23 cellular contexts compared by ENCODE assay signal in the genomic region with DNA sequence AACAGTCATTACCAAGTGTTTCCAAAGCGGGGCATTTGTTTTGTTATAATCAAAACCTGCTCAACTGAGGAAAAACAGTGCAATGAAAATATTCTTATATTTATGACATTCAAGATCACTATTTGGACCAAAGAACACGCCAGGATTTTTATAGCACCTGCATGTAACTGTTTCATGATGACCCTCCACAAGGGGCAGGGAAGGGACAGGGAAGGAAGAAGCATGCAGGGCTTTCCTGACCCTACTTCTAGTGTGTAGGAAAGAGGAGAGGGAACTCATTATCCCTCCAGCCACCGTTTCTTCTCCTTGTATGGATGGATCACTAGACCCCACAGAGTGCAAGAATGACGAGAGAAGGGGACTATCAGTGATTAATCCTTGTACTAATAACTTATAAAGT. TPM values are rescaled to one million over a fixed set of nuclear protein-coding genes. Genes with fewer than 3 reads are reported as not detected.
DNase-seq lines count a peak whose midpoint lies in the region; ATAC-seq, FAIRE-seq and TF ChIP-seq lines count a peak whose summit lies in the region.
"Had no signal": no experiment of that assay in that cellular context is flagged by ENCODE, and none has a peak within 500 bp of the region (broad histone marks: within the 10 kb centered on the region; RNA-seq: fewer than 3 reads in every experiment).

No MANE protein-coding gene starts in this region.

- H2BK20ac ChIP-seq in H1 (ENCODE audit: low read length): no peak overlapping the region

- peaks cover 45% of the 10 kb centered on the region for H3K4me1 Mint-ChIP-seq in activated CD4-positive, alpha-beta T cell treated with anti-CD3 and anti-CD28 coated beads, Interleukin-2, amount 10 ng/mL, durations not matched to agents 24 days and 14 days

- H3K18ac ChIP-seq in H1 (ENCODE audit: extremely low read depth, low read length): no peak overlapping the region

- H4K91ac ChIP-seq in H1 (replicated peaks; ENCODE audit: insufficient read length, low read length): no peak overlapping the region

- TF ChIP-seq POLR2A in A549 (IDR thresholded peaks at IDR 0.05; ENCODE audit: low read length) (no peak), H1 (IDR thresholded peaks at IDR 0.05; ENCODE audit: control extremely low read depth in 1 of 2, low read depth in 2 of 2, low read length in 2 of 2) (no peak)

- no peak overlapping the region for H3K9ac ChIP-seq in Karpas-422 (ENCODE audit: low read length)
- no peak overlapping the region for H3K9ac ChIP-seq in H1 (replicated peaks in 1 of 4; ENCODE audit: extremely low read depth in 1 of 4, low read depth in 3 of 4, low read length in 3 of 4)
- H3K9ac ChIP-seq: BLaER1 had no signal

- TF ChIP-seq RAD21 in A549 (conservative IDR thresholded peaks at IDR 0.05 in 1 of 2, IDR thresholded peaks at IDR 0.05 in 1 of 2) (no peak), H1 (IDR thresholded peaks at IDR 0.05 in 1 of 2, conservative IDR thresholded peaks at IDR 0.05 in 1 of 2; ENCODE audit: low read depth in 2 of 2, low read length in 2 of 2) (peak in 1 of 2 experiments; percentile 29; a peak in 2 of 4 replicates)

- no peaks in the 10 kb centered on the region for H3K27me3 ChIP-seq in Karpas-422 (ENCODE audit: low read length)
- H3K27me3 ChIP-seq in H1 (replicated peaks in 1 of 4; ENCODE audit: control insufficient read depth in 3 of 4, extremely low read depth in 1 of 4, insufficient read depth in 3 of 4, low read length in 3 of 4): no peaks in the 10 kb centered on the region
- no peaks in the 10 kb centered on the region for H3K27me3 ChIP-seq in neutrophil
- H3K27me3 ChIP-seq in left lung: no peaks in the 10 kb centered on the region
- no peaks in the 10 kb centered on the region for H3K27me3 ChIP-seq in ascending aorta
- H3K27me3 ChIP-seq: BLaER1 had no signal

- H3K4me3 ChIP-seq in A549 (no peak overlapping the region), Karpas-422 (ENCODE audit: low read length) (no peak overlapping the region), H1 (ENCODE audit: extremely low read depth in 1 of 4, insufficient read depth in 2 of 4, low read depth in 3 of 4, low read length in 4 of 4) (no peak overlapping the region), neutrophil (ENCODE audit: low read depth in 1 of 2, low read length in 1 of 2) (no peak overlapping the region), left lung (no peak overlapping the region), ascending aorta (no peak overlapping the region)
- H3K4me3 ChIP-seq: BLaER1, GM12878 had no signal

- H2BK12ac ChIP-seq in H1 (ENCODE audit: low read depth, low read length): no peak overlapping the region

- H3K4me1 ChIP-seq in A549 (peaks cover 11% of the 10 kb centered on the region), Karpas-422 (ENCODE audit: low read length) (peaks cover 82% of the 10 kb centered on the region), H1 (replicated peaks in 1 of 4; ENCODE audit: control insufficient read depth in 3 of 4, insufficient read depth in 4 of 4, low read length in 3 of 4) (no peaks in the 10 kb centered on the region), neutrophil (ENCODE audit: control insufficient read depth in 1 of 2, insufficient read depth in 1 of 2, low read depth in 1 of 2, low read length in 1 of 2) (peaks cover 23 to 56% of the 10 kb centered on the region in 2 experiments), left lung (peaks cover 3 to 62% of the 10 kb centered on the region in 2 donors), ascending aorta (peaks cover 0 to 32% of the 10 kb centered on the region in 2 donors)

- H2BK15ac ChIP-seq in H1 (ENCODE audit: low read length): no peak overlapping the region

- no peak overlapping the region for H3K23ac ChIP-seq in H1 (ENCODE audit: insufficient read length)

- ATAC-seq in A549: peak; percentile 45 to 56; a peak in 4 of 6 replicates
- no peak for ATAC-seq in left lung
- ATAC-seq: CD8-positive, alpha-beta T cell; PC-3 had no signal

- H3K23me2 ChIP-seq in H1 (ENCODE audit: low read depth, low read length): no peaks in the 10 kb centered on the region

- no peak overlapping the region for H2AFZ ChIP-seq in Karpas-422 (ENCODE audit: low read length)
- no peak overlapping the region for H2AFZ ChIP-seq in H1 (ENCODE audit: low read length)

- H3K27ac ChIP-seq in A549 (no peak overlapping the region), Karpas-422 (ENCODE audit: low read length) (0 out of 2 replicates have a peak overlapping the region, but pooled peaks have one; percentile 43), H1 (ENCODE audit: low read depth, low read length) (no peak overlapping the region), neutrophil (peak overlapping the region; percentile 64), left lung (peak overlapping the region in 1 of 2 donors; percentile 5), ascending aorta (no peak overlapping the region)
- H3K27ac ChIP-seq: BLaER1, RWPE1 had no signal

- peaks cover 17% of the 10 kb centered on the region for H3K36me3 Mint-ChIP-seq in activated CD4-positive, alpha-beta T cell treated with anti-CD3 and anti-CD28 coated beads, Interleukin-2, amount 10 ng/mL, durations not matched to agents 24 days and 14 days (ENCODE audit: low read depth)

- FAIRE-seq in A549 (lab: Jason Lieb, UNC): no peak
- FAIRE-seq in H1 (lab: Jason Lieb, UNC): no peak
- FAIRE-seq: A204.1, GM12878 had no signal

- H2AK5ac ChIP-seq in H1 (ENCODE audit: low read depth, low read length): no peak overlapping the region

- H3K9me3 ChIP-seq in A549: peaks cover 20% of the 10 kb centered on the region; the same call in 2 of the 3 replicates
- H3K9me3 ChIP-seq in Karpas-422 (ENCODE audit: low read length): no peaks in the 10 kb centered on the region
- no peaks in the 10 kb centered on the region for H3K9me3 ChIP-seq in H1 (ENCODE audit: insufficient read depth in 2 of 2, low read depth in 1 of 2, low read length in 1 of 2)
- H3K9me3 ChIP-seq in neutrophil: no peaks in the 10 kb centered on the region
- peaks cover 0 to 4% of the 10 kb centered on the region in 2 donors for H3K9me3 ChIP-seq in left lung
- H3K9me3 ChIP-seq in ascending aorta: no peaks in the 10 kb centered on the region

- TF ChIP-seq CTCF in A549 (IDR thresholded peaks at IDR 0.05): no peak
- TF ChIP-seq CTCF in H1 (IDR thresholded peaks at IDR 0.05; ENCODE audit: control extremely low read depth in 1 of 3, insufficient read depth in 1 of 3, low read depth in 1 of 3, low read length in 3 of 3): peak in 2 of 3 experiments; percentile 20 to 27; a peak in 2 of 4 replicates
- no peak for TF ChIP-seq CTCF in neutrophil (IDR thresholded peaks at IDR 0.05)
- TF ChIP-seq CTCF in left lung (IDR thresholded peaks at IDR 0.05): no peak
- no peak for TF ChIP-seq CTCF in ascending aorta (IDR thresholded peaks at IDR 0.05)

- H3K4ac ChIP-seq in H1 (replicated peaks; ENCODE audit: insufficient read length, low read depth, low read length): no peak overlapping the region

- H3K4me2 ChIP-seq in A549: no peak overlapping the region
- H3K4me2 ChIP-seq in Karpas-422 (ENCODE audit: low read depth, low read length, poor library complexity, severe bottlenecking): no peak overlapping the region
- no peak overlapping the region for H3K4me2 ChIP-seq in H1 (ENCODE audit: insufficient read depth in 1 of 2, low read depth in 2 of 2, low read length in 2 of 2)

- peaks cover 7% of the 10 kb centered on the region for H3K9me3 Mint-ChIP-seq in activated CD4-positive, alpha-beta T cell treated with anti-CD3 and anti-CD28 coated beads, Interleukin-2, amount 10 ng/mL, durations not matched to agents 24 days and 14 days

- CTCF ChIA-PET in A549 (lab: Yijun Ruan, JAX): interaction anchor here (0.6 to 1.0 kb wide), 2 partner anchors 10 to 89 kb away, joined by 3 read pairs; no protein-coding TSS in a partner anchor
- CTCF ChIA-PET in H1 (lab: Charles Lee; ENCODE audit: partially characterized antibody): interaction anchor here (0.6 to 1.2 kb wide), 3 partner anchors 17 to 31 kb away, joined by 3 read pairs; no protein-coding TSS in a partner anchor

- H4K8ac ChIP-seq in H1 (ENCODE audit: extremely low read depth, insufficient read depth, low read length): no peak overlapping the region

- H3K36me3 ChIP-seq in Karpas-422 (ENCODE audit: insufficient read depth, low read length): no peaks in the 10 kb centered on the region
- peaks cover 0 to 3% (median 0%) of the 10 kb centered on the region in 4 experiments; a peak in 1 of 8 replicates for H3K36me3 ChIP-seq in H1 (ENCODE audit: control insufficient read depth in 2 of 4, insufficient read depth in 4 of 4, low read length in 3 of 4)
- H3K36me3 ChIP-seq in neutrophil: no peaks in the 10 kb centered on the region
- no peaks in the 10 kb centered on the region for H3K36me3 ChIP-seq in left lung
- no peaks in the 10 kb centered on the region for H3K36me3 ChIP-seq in ascending aorta

- no peaks in the 10 kb centered on the region for H3K9me2 ChIP-seq in Karpas-422 (replicated peaks; ENCODE audit: insufficient read depth, low read length)

- H3K79me1 ChIP-seq in H1 (ENCODE audit: low read depth, low read length): peaks cover 6% of the 10 kb centered on the region

- no peak overlapping the region for H2BK120ac ChIP-seq in H1 (replicated peaks; ENCODE audit: low read depth, low read length)

- H2BK5ac ChIP-seq in H1 (ENCODE audit: low read depth, low read length): no peak overlapping the region

- TF ChIP-seq EP300 in A549 (IDR thresholded peaks at IDR 0.05) (no peak), H1 (IDR thresholded peaks at IDR 0.05; ENCODE audit: borderline replicate concordance in 1 of 2, low read depth in 2 of 2, low read length in 2 of 2) (no peak)

- H3K27me3 Mint-ChIP-seq in activated CD4-positive, alpha-beta T cell treated with anti-CD3 and anti-CD28 coated beads, Interleukin-2, amount 10 ng/mL, durations not matched to agents 24 days and 14 days: peaks cover 2% of the 10 kb centered on the region

- H3K79me2 ChIP-seq in Karpas-422 (ENCODE audit: low read length): peaks cover 64% of the 10 kb centered on the region
- peaks cover 0 to 61% of the 10 kb centered on the region in 2 experiments; a peak in 3 of 4 replicates for H3K79me2 ChIP-seq in H1 (ENCODE audit: control insufficient read depth in 1 of 2, insufficient read depth in 2 of 2, low read length in 2 of 2)

- intact Hi-C loops in left lung (cut with DNase I) (no loop called here), ascending aorta (cut with DNase I) (no loop called here)
- intact Hi-C loops in activated CD4-positive, alpha-beta T cell treated with anti-CD3 and anti-CD28 coated beads, Interleukin-2, amount 10 ng/mL, durations not matched to agents 24 days and 14 days (cut with micrococcal nuclease): loop anchor here (5.0 to 10.0 kb wide), 2 partner anchors 37 to 120 kb away; a partner anchor contains a TSS

- POLR2A ChIA-PET in A549 (lab: Yijun Ruan, JAX): no interaction called here
- POLR2A ChIA-PET in H1 (lab: Charles Lee; ENCODE audit: partially characterized antibody): no interaction called here

- DNase-seq in A549 (ENCODE audit: low read depth in 1 of 2, low spot score in 1 of 2): no peak
- no peak for DNase-seq in Karpas-422
- no peak for DNase-seq in H1 (ENCODE audit: low read depth in 1 of 2, low spot score in 2 of 2)
- DNase-seq in left lung: no peak
- DNase-seq in ascending aorta (ENCODE audit: low spot score in 2 of 2): no peak
- DNase-seq in activated CD4-positive, alpha-beta T cell treated with anti-CD3 and anti-CD28 coated beads, Interleukin-2, amount 10 ng/mL, durations not matched to agents 24 days and 14 days: no peak
- no peak for DNase-seq in cerebellar nuclear complex (lab: John Stamatoyannopoulos, UW)
- DNase-seq: CD8-positive, alpha-beta T cell; DMS53; EL; GOT3; KBM-7; NCI-H1105 treated with DMSO at 0.1 percent for 48 hours; NCI-H1694; NCI-H510A; NCI-H774; PC-3; SIG-M5 had no signal

- H3K56ac ChIP-seq in H1 (replicated peaks; ENCODE audit: insufficient read length, low read depth, low read length): no peak overlapping the region

- H4K5ac ChIP-seq in H1 (ENCODE audit: insufficient read length, low read depth, low read length): no peak overlapping the region

- H3K14ac ChIP-seq in H1 (ENCODE audit: insufficient read length): no peak overlapping the region

- H3K27ac Mint-ChIP-seq in activated CD4-positive, alpha-beta T cell treated with anti-CD3 and anti-CD28 coated beads, Interleukin-2, amount 10 ng/mL, durations not matched to agents 24 days and 14 days: no peak overlapping the region
- H3K27ac Mint-ChIP-seq: CD8-positive, alpha-beta T cell had no signal

- H3K4me3 Mint-ChIP-seq in activated CD4-positive, alpha-beta T cell treated with anti-CD3 and anti-CD28 coated beads, Interleukin-2, amount 10 ng/mL, durations not matched to agents 24 days and 14 days: no peak overlapping the region
- H3K4me3 Mint-ChIP-seq: CD8-positive, alpha-beta T cell had no signal

- 82% methylated on average over 4 of the region's 4 CpGs for WGBS in A549 (ENCODE audit: missing lambda C conversion rate)
- WGBS in H1 (ENCODE audit: extremely low coverage in 1 of 2, insufficient coverage in 1 of 2, insufficient read length in 1 of 2, insufficient replicate concordance in 2 of 2, low coverage in 1 of 2, low lambda C conversion rate in 2 of 2, missing lambda C conversion rate in 1 of 2), 2 experiments: 82% methylated on average over 4 of the region's 4 CpGs; no CpG with 5 or more reads in 1 of the 2 experiments

- H4K20me1 ChIP-seq in Karpas-422 (ENCODE audit: insufficient read depth, low read depth, low read length): peaks cover 37% of the 10 kb centered on the region
- H4K20me1 ChIP-seq in H1 (replicated peaks in 1 of 2; ENCODE audit: control insufficient read depth in 1 of 2, insufficient read depth in 2 of 2, low read length in 2 of 2): peaks cover 0 to 3% of the 10 kb centered on the region in 2 experiments

RNA-seq across cellular contexts. Expression of a gene that starts 49.4 kb away (rescaled TPM):
- polyA plus RNA-seq in A549 (2011; rRNA removed) (26.6 and 32.6 TPM in 2 replicates), A549 (2017; fragmentation: RNase III; extraction: RNeasy Plus Mini Kit Qiagen cat#74134 plus additional on column Dnase treatment) (25.0 to 26.5 TPM (median 25.1 TPM) in 3 replicates), H1 (2011; rRNA removed) (27.3 and 30.1 TPM in 2 replicates)
- polyA plus RNA-seq in A549 (2012; cell fraction: cytosol; rRNA removed): 26.1 and 40.0 TPM in 2 replicates
- polyA plus RNA-seq in A549 (2012; cell fraction: nucleus; rRNA removed): 24.0 and 32.2 TPM in 2 replicates
- 72.3 and 83.3 TPM in 2 replicates for polyA minus RNA-seq in A549 (2011; rRNA and poly(A)+ RNA removed)
- total RNA-seq in Karpas-422 (2014; rRNA removed; shearing (Covaris generic); ENCODE audit: low replicate concordance): 5.4 and 11.9 TPM in 2 replicates
- total RNA-seq in H1 (2021; fragmentation: NEBNext Ultra II Directional; extraction: Animal tissue kit (Norgen Biotek cat#: 25700)): 43.5 and 48.4 TPM in 2 replicates
- polyA plus RNA-seq in H1 (2011; cell fraction: cytosol; rRNA removed): 16.2 TPM
- polyA plus RNA-seq in H1 (2011; cell fraction: nucleus; rRNA removed): 21.4 TPM
- 18.0 to 27.9 TPM (median 20.8 TPM) in 4 replicates for polyA plus RNA-seq in H1 (2012, experiment 1 of 2)
- 19.8 TPM for polyA plus RNA-seq in H1 (2012, experiment 2 of 2)
- 59.0 TPM for polyA plus RNA-seq in H1 (2013, experiment 1 of 2)
- polyA plus RNA-seq in H1 (2013, experiment 2 of 2): 59.1 TPM
- 26.9 and 33.5 TPM in 2 replicates for polyA minus RNA-seq in H1 (2011; rRNA and poly(A)+ RNA removed)
- polyA minus RNA-seq in H1 (2011; cell fraction: cytosol; rRNA and poly(A)+ RNA removed): 20.8 TPM
- polyA minus RNA-seq in H1 (2011; cell fraction: nucleus; rRNA and poly(A)+ RNA removed): 23.9 TPM
- total RNA-seq in left lung (10 to 100 TPM; 44.5 to 46.5 TPM), ascending aorta (20.4 TPM)
- total RNA-seq in activated CD4-positive, alpha-beta T cell treated with anti-CD3 and anti-CD28 coated beads, Interleukin-2, amount 10 ng/mL, durations not matched to agents 24 days and 14 days: 28.2 and 33.6 TPM in 2 replicates

Comparison
In these comparisons a context has a peak if more than half of its experiments do, and no peak if none do; other contexts are left out.
1. H3K27ac ChIP-seq: peak in Karpas-422 (single experiment) and neutrophil (single experiment); none in A549 (0 of 2), H1 (single experiment) and ascending aorta (0 of 2).
2. CTCF ChIP-seq: peak in H1 (2 of 3); none in A549 (single experiment), neutrophil (single experiment), left lung (0 of 2) and ascending aorta (0 of 3).